In genomic region chr11:43868852-43869567, GRCh38 we compare ENCODE assay signal across 8 cellular contexts. TPM values are rescaled to one million over a fixed set of nuclear protein-coding genes. Genes with fewer than 3 reads are reported as not detected.
DNase-seq lines count a peak whose midpoint lies in the region; ATAC-seq, FAIRE-seq and TF ChIP-seq lines count a peak whose summit lies in the region.

No MANE protein-coding gene starts in this region.

- H3K9me3 Mint-ChIP-seq in CD14-positive monocyte: peaks cover 0 to 17% (median 4%) of the 10 kb centered on the region in 7 donors
- no peaks in the 10 kb centered on the region for H3K9me3 Mint-ChIP-seq in central memory CD8-positive, alpha-beta T cell

- peak overlapping the region in 1 of 2 donors; percentile 44 for H3K4me3 Mint-ChIP-seq in CD14-positive monocyte
- peak overlapping the region; percentile 36 for H3K4me3 Mint-ChIP-seq in central memory CD8-positive, alpha-beta T cell

- no peak for TF ChIP-seq CTCF in CD14-positive monocyte (IDR thresholded peaks at IDR 0.05)

- ATAC-seq in GM18909 (IDR thresholded peaks at IDR 0.05; ENCODE audit: poor library complexity, unreplicated experiment): peak; percentile 100
- ATAC-seq in HG03066 (IDR thresholded peaks at IDR 0.05; ENCODE audit: low read depth, unreplicated experiment): peak; percentile 100
- ATAC-seq in central memory CD8-positive, alpha-beta T cell (replicated peaks; ENCODE audit: extremely low read depth, poor library complexity, severe bottlenecking): peak; percentile 99

- FAIRE-seq in RCC 7860 (lab: Jason Lieb, UNC): peak; percentile 45

- H3K27me3 Mint-ChIP-seq in CD14-positive monocyte (ENCODE audit: low read depth in 3 of 3): peaks cover 19 to 37% (median 21%) of the 10 kb centered on the region in 3 donors
- H3K27me3 Mint-ChIP-seq in central memory CD8-positive, alpha-beta T cell: peaks cover 43% of the 10 kb centered on the region

- intact Hi-C loops in CD14-positive monocyte (cut with micrococcal nuclease): loop anchor here in 1 of 2 donors (10.0 kb wide), 1 partner anchor 184 kb away; the partner anchor contains the start of gene HSD17B12

- peak; percentile 64 for DNase-seq in CD14-positive monocyte (ENCODE audit: low spot score)
- DNase-seq in RCC 7860 (ENCODE audit: low spot score): peak; percentile 59
- peak in 1 of 2 donors; percentile 36 for DNase-seq in central memory CD8-positive, alpha-beta T cell (ENCODE audit: low spot score in 2 of 2)
- peak; percentile 45 for DNase-seq in stimulated activated CD4-positive, alpha-beta T cell treated with anti-CD3 and anti-CD28 coated beads, Interleukin-15, amount 100 ng/mL, for 24 hours
- DNase-seq in 8988T: no peak
- no peak for DNase-seq in T1000 (lab: John Stamatoyannopoulos, UW)

- peaks cover 20% of the 10 kb centered on the region for H3K4me1 Mint-ChIP-seq in CD14-positive monocyte
- H3K4me1 Mint-ChIP-seq in central memory CD8-positive, alpha-beta T cell: peaks cover 22% of the 10 kb centered on the region

- H3K36me3 Mint-ChIP-seq in CD14-positive monocyte: peaks cover 0 to 2% of the 10 kb centered on the region in 2 donors
- peaks cover 2% of the 10 kb centered on the region for H3K36me3 Mint-ChIP-seq in central memory CD8-positive, alpha-beta T cell (ENCODE audit: insufficient read depth)

- H3K27ac Mint-ChIP-seq in CD14-positive monocyte: peak overlapping the region; percentile 74 to 96 (median 90)
- peak overlapping the region; percentile 80 for H3K27ac Mint-ChIP-seq in central memory CD8-positive, alpha-beta T cell (ENCODE audit: low read depth)

RNA-seq across cellular contexts. Expression of gene ALKBH3, which starts 11.6 kb away (rescaled TPM):
- 10 to 100 TPM; 22.7 to 25.8 TPM for polyA plus RNA-seq in CD14-positive monocyte

Comparison
In these comparisons a context has a peak if more than half of its experiments do, and no peak if none do; other contexts are left out.
1. DNase-seq: peak in CD14-positive monocyte (single experiment), RCC 7860 (single experiment) and stimulated activated CD4-positive, alpha-beta T cell treated with anti-CD3 and anti-CD28 coated beads, Interleukin-15, amount 100 ng/mL, for 24 hours (single experiment); none in 8988T (single experiment) and T1000 (single experiment).
2. Peak in every context shown above with its lines, with median percentiles within 50 percentile points of each other: ATAC-seq.